Comparison of ENCODE assay signal across 21 cellular contexts in genomic region chr7:64639267-64640001, GRCh38. TPM values are rescaled to one million over a fixed set of nuclear protein-coding genes. Genes with fewer than 3 reads are reported as not detected.
DNase-seq lines count a peak whose midpoint lies in the region; ATAC-seq, FAIRE-seq and TF ChIP-seq lines count a peak whose summit lies in the region.
"Had no signal": no experiment of that assay in that cellular context is flagged by ENCODE, and none has a peak within 500 bp of the region (broad histone marks: within the 10 kb centered on the region; RNA-seq: fewer than 3 reads in every experiment).

No MANE protein-coding gene starts in this region.

- CTCF ChIA-PET in MCF 10A (lab: Yijun Ruan, JAX) (interaction anchor here (0.6 to 2.2 kb wide), 3 partner anchors 9 to 68 kb away, joined by 3 to 10 read pairs (median 3); no protein-coding TSS in a partner anchor), K562 (lab: Yijun Ruan, JAX; ENCODE audit: low intra/inter-chr PET ratio) (no interaction called here)

- H3K27me3 ChIP-seq in breast epithelium (no peaks in the 10 kb centered on the region), Loucy (ENCODE audit: insufficient read depth, low read length, poor library complexity, severe bottlenecking) (no peaks in the 10 kb centered on the region), K562 (ENCODE audit: control insufficient read depth in 2 of 2, insufficient read depth in 2 of 2, low read length in 2 of 2) (no peaks in the 10 kb centered on the region)
- H3K27me3 ChIP-seq: cardiac muscle cell, sigmoid colon had no signal

- no peak overlapping the region for H3K4me2 ChIP-seq in Loucy (ENCODE audit: low read depth, low read length, poor library complexity, severe bottlenecking)
- no peak overlapping the region for H3K4me2 ChIP-seq in K562 (ENCODE audit: insufficient read depth, low read length)

- in situ Hi-C loops in K562 (cut with MboI) (loop anchor here (25.0 kb wide), 1 partner anchor 673 kb away; no protein-coding TSS in a partner anchor), GM13977 (cut with MboI; ENCODE audit: low pct_unique_long_range_greater_than_20kb, low sequenced_read_pairs, unreplicated experiment) (no loop called here)

- H3K36me3 Mint-ChIP-seq in MCF 10A (ENCODE audit: insufficient read depth, unreplicated experiment): no peaks in the 10 kb centered on the region
- H3K36me3 Mint-ChIP-seq in stimulated activated memory B cell treated with anti-CD40 and anti-IgM and Interleukin-4, amounts not matched to agents 10 μg/mL and 1 μg/mL and 100 μg/mL, for 72 hours: no peaks in the 10 kb centered on the region
- H3K36me3 Mint-ChIP-seq: activated naive CD4-positive, alpha-beta T cell treated with anti-CD3 and anti-CD28 coated beads, Interleukin-2, amount 10 ng/mL, durations not matched to agents 7 days and 5 days; type B pancreatic cell had no signal

- BruUV-seq in MCF 10A (replicated peaks; lab: Mats Ljungman, UMichigan): no TSS peak
- BruUV-seq in K562 (replicated peaks; lab: Mats Ljungman, UMichigan): no TSS peak

- H3K4me3 ChIP-seq in breast epithelium (no peak overlapping the region), Loucy (ENCODE audit: low read length, poor library complexity, severe bottlenecking) (no peak overlapping the region), K562 (no peak overlapping the region)
- H3K4me3 ChIP-seq: cardiac muscle cell, lung, sigmoid colon had no signal

- no peak for DNase-seq in breast epithelium (ENCODE audit: low spot score in 2 of 2)
- DNase-seq in MCF 10A (ENCODE audit: unreplicated experiment): no peak
- DNase-seq in K562 (ENCODE audit: extremely low read depth in 1 of 4, low spot score in 3 of 4): peak in 1 of 4 experiments; percentile 6
- no peak for DNase-seq in stimulated activated CD4-positive, alpha-beta T cell treated with anti-CD3 and anti-CD28 coated beads, Interleukin-2, amount 100 ng/mL, for 48 hours
- no peak for DNase-seq in GM13977 (ENCODE audit: low spot score)
- no peak for DNase-seq in C1 segment of cervical spinal cord (lab: John Stamatoyannopoulos, UW)
- DNase-seq: activated naive CD4-positive, alpha-beta T cell treated with anti-CD3 and anti-CD28 coated beads, Interleukin-2, amount 10 ng/mL, durations not matched to agents 7 days and 5 days; head of caudate nucleus; kidney glomerular epithelial cell; NCI-H1092; NCI-H1930; NCI-H345; sigmoid colon had no signal

- H3F3A ChIP-seq in Loucy (ENCODE audit: low read depth): no peaks in the 10 kb centered on the region

- H2AFZ ChIP-seq in Loucy (ENCODE audit: low read length) (no peak overlapping the region), K562 (ENCODE audit: low read depth, low read length) (no peak overlapping the region)

- peak in 2 of 3 donors; percentile 12 to 24 for TF ChIP-seq CTCF in breast epithelium (IDR thresholded peaks at IDR 0.05)
- TF ChIP-seq CTCF in MCF 10A (IDR thresholded peaks at IDR 0.05; ENCODE audit: unreplicated experiment): no peak
- peak; percentile 33; the same call in 1 of the 2 replicates for TF ChIP-seq CTCF in Loucy (conservative IDR thresholded peaks at IDR 0.05; ENCODE audit: low read length)
- peak in 2 of 3 experiments; percentile 31 to 34; a peak in 1 of 6 replicates for TF ChIP-seq CTCF in K562 (IDR thresholded peaks at IDR 0.05 in 2 of 3, conservative IDR thresholded peaks at IDR 0.05 in 1 of 3; ENCODE audit: insufficient read depth in 2 of 3, low read depth in 1 of 3, low read length in 3 of 3)
- TF ChIP-seq CTCF in GM13977 (IDR thresholded peaks at IDR 0.05; ENCODE audit: extremely low read depth, insufficient read depth, missing control alignments): no peak

- no peaks in the 10 kb centered on the region for H3K79me2 ChIP-seq in Loucy (ENCODE audit: insufficient read depth, low read length)
- no peaks in the 10 kb centered on the region for H3K79me2 ChIP-seq in K562 (ENCODE audit: control insufficient read depth, insufficient read depth, low read length)

- TF ChIP-seq POLR2A in breast epithelium (IDR thresholded peaks at IDR 0.05): no peak
- TF ChIP-seq POLR2A in K562 (conservative IDR thresholded peaks at IDR 0.05): no peak

- POLR2A ChIA-PET in MCF 10A (lab: Yijun Ruan, JAX): interaction anchor here (0.6 kb wide), 1 partner anchor 1287 kb away, joined by 3 read pairs; no protein-coding TSS in a partner anchor
- POLR2A ChIA-PET in K562 (lab: Yijun Ruan, JAX): no interaction called here

- H3K27me3 Mint-ChIP-seq in MCF 10A (ENCODE audit: insufficient read depth, unreplicated experiment): no peaks in the 10 kb centered on the region
- no peaks in the 10 kb centered on the region for H3K27me3 Mint-ChIP-seq in stimulated activated memory B cell treated with anti-CD40 and anti-IgM and Interleukin-4, amounts not matched to agents 10 μg/mL and 1 μg/mL and 100 μg/mL, for 72 hours
- H3K27me3 Mint-ChIP-seq: activated naive CD4-positive, alpha-beta T cell treated with anti-CD3 and anti-CD28 coated beads, Interleukin-2, amount 10 ng/mL, durations not matched to agents 7 days and 5 days; progenitor cell of endocrine pancreas; type B pancreatic cell had no signal

- H3K9me1 ChIP-seq in K562 (ENCODE audit: control insufficient read depth, insufficient read depth, low read length): no peaks in the 10 kb centered on the region

- H4K20me1 ChIP-seq in Loucy (ENCODE audit: insufficient read depth, low read length, poor library complexity, severe bottlenecking) (no peaks in the 10 kb centered on the region), K562 (replicated peaks; ENCODE audit: control insufficient read depth, insufficient read depth, low read length) (no peaks in the 10 kb centered on the region)

- H3K36me3 ChIP-seq in breast epithelium (no peaks in the 10 kb centered on the region), Loucy (ENCODE audit: insufficient read depth, low read length) (no peaks in the 10 kb centered on the region), K562 (ENCODE audit: control insufficient read depth, insufficient read depth, low read length) (no peaks in the 10 kb centered on the region)
- H3K36me3 ChIP-seq: cardiac muscle cell, sigmoid colon had no signal

- H3K4me1 Mint-ChIP-seq in MCF 10A (ENCODE audit: insufficient read depth, unreplicated experiment): no peaks in the 10 kb centered on the region
- no peaks in the 10 kb centered on the region for H3K4me1 Mint-ChIP-seq in stimulated activated memory B cell treated with anti-CD40 and anti-IgM and Interleukin-4, amounts not matched to agents 10 μg/mL and 1 μg/mL and 100 μg/mL, for 72 hours
- H3K4me1 Mint-ChIP-seq: activated naive CD4-positive, alpha-beta T cell treated with anti-CD3 and anti-CD28 coated beads, Interleukin-2, amount 10 ng/mL, durations not matched to agents 7 days and 5 days had no signal

- H3K9ac ChIP-seq in Loucy (ENCODE audit: low read depth, low read length, poor library complexity, severe bottlenecking) (no peak overlapping the region), K562 (ENCODE audit: insufficient read depth in 1 of 2, low read depth in 2 of 2, low read length in 2 of 2) (no peak overlapping the region)

- H3K9me3 ChIP-seq in breast epithelium (no peaks in the 10 kb centered on the region), Loucy (ENCODE audit: insufficient read depth, low read depth, low read length) (no peaks in the 10 kb centered on the region), K562 (replicated peaks; ENCODE audit: control insufficient read depth, insufficient read depth, low read depth, low read length) (peaks cover 8% of the 10 kb centered on the region; the same call in 1 of the 2 replicates)
- H3K9me3 ChIP-seq: sigmoid colon had no signal

- H3K4me3 Mint-ChIP-seq in MCF 10A (ENCODE audit: unreplicated experiment): no peak overlapping the region
- no peak overlapping the region for H3K4me3 Mint-ChIP-seq in stimulated activated memory B cell treated with anti-CD40 and anti-IgM and Interleukin-4, amounts not matched to agents 10 μg/mL and 1 μg/mL and 100 μg/mL, for 72 hours
- H3K4me3 Mint-ChIP-seq: activated naive CD4-positive, alpha-beta T cell treated with anti-CD3 and anti-CD28 coated beads, Interleukin-2, amount 10 ng/mL, durations not matched to agents 7 days and 5 days; type B pancreatic cell had no signal

- 6% methylated on average over 2 of the region's 2 CpGs for WGBS in K562 (ENCODE audit: insufficient coverage, low coverage, missing lambda C conversion rate)

- peak overlapping the region; percentile 85 to 93 for H3K27ac ChIP-seq in breast epithelium
- no peak overlapping the region for H3K27ac ChIP-seq in K562 (ENCODE audit: extremely low read depth, low read depth, low read length)
- H3K27ac ChIP-seq: cardiac muscle cell, sigmoid colon had no signal

- peak in 1 of 2 experiments; percentile 41; a peak in 2 of 4 replicates for TF ChIP-seq RAD21 in K562 (CRISPR knock-in tag; conservative IDR thresholded peaks at IDR 0.05 in 1 of 2, IDR thresholded peaks at IDR 0.05 in 1 of 2)

- intact Hi-C loops in breast epithelium (cut with DNase I; ENCODE audit: low total_unique reads) (no loop called here), MCF 10A (cut with micrococcal nuclease) (no loop called here), K562 (cut with micrococcal nuclease) (loop anchor here (5.0 kb wide), 3 partner anchors 158 to 308 kb away; no protein-coding TSS in a partner anchor)

- H3K27ac Mint-ChIP-seq in MCF 10A (ENCODE audit: low read depth, unreplicated experiment): no peak overlapping the region
- peak overlapping the region; percentile 2 for H3K27ac Mint-ChIP-seq in stimulated activated memory B cell treated with anti-CD40 and anti-IgM and Interleukin-4, amounts not matched to agents 10 μg/mL and 1 μg/mL and 100 μg/mL, for 72 hours
- H3K27ac Mint-ChIP-seq: activated naive CD4-positive, alpha-beta T cell treated with anti-CD3 and anti-CD28 coated beads, Interleukin-2, amount 10 ng/mL, durations not matched to agents 7 days and 5 days; progenitor cell of endocrine pancreas; type B pancreatic cell had no signal

- peaks cover 41% of the 10 kb centered on the region for H3K9me3 Mint-ChIP-seq in MCF 10A (ENCODE audit: unreplicated experiment)
- peaks cover 4% of the 10 kb centered on the region for H3K9me3 Mint-ChIP-seq in stimulated activated memory B cell treated with anti-CD40 and anti-IgM and Interleukin-4, amounts not matched to agents 10 μg/mL and 1 μg/mL and 100 μg/mL, for 72 hours

- no peak for TF ChIP-seq EP300 in K562 (IDR thresholded peaks at IDR 0.05; ENCODE audit: low read length)

- ATAC-seq in K562: peak; percentile 70
- ATAC-seq in stimulated activated memory B cell treated with anti-CD40 and anti-IgM and Interleukin-4, amounts not matched to agents 10 μg/mL and 1 μg/mL and 100 μg/mL, for 72 hours: peak; percentile 32

- FAIRE-seq in K562 (lab: Jason Lieb, UNC): no peak
- FAIRE-seq: endometrium, H54 had no signal

- peaks cover 0 to 8% of the 10 kb centered on the region in 2 donors for H3K4me1 ChIP-seq in breast epithelium
- H3K4me1 ChIP-seq in Loucy (ENCODE audit: insufficient read depth, low read length, poor library complexity, severe bottlenecking): no peaks in the 10 kb centered on the region
- no peaks in the 10 kb centered on the region for H3K4me1 ChIP-seq in K562 (replicated peaks in 1 of 2; ENCODE audit: control insufficient read depth in 2 of 2, insufficient read depth in 2 of 2, low read length in 2 of 2)
- H3K4me1 ChIP-seq: sigmoid colon had no signal

- H3K9me2 ChIP-seq in Loucy (replicated peaks; ENCODE audit: low read depth, low read length): no peaks in the 10 kb centered on the region

RNA-seq across cellular contexts. Expression of gene ZNF107, which starts 26.5 kb away (rescaled TPM):
- total RNA-seq in breast epithelium (10 to 100 TPM in 2 of 3 donors, 1 to 10 TPM in 1; 3.7 to 72.7 (median 33.1) TPM), MCF 10A (2022) (4.6 and 5.0 TPM in 2 replicates), K562 (2014; rRNA removed) (5.3 and 7.1 TPM in 2 replicates), K562 (2014; rRNA removed; fragmentation: Illumina TruSeq; extraction: Trizol) (13.2 and 14.5 TPM in 2 replicates), K562 (2015; rRNA removed; fragmentation: Illumina TruSeq; extraction: Trizol) (14.1 and 14.2 TPM in 2 replicates), K562 (2021) (7.7 and 7.9 TPM in 2 replicates)
- total RNA-seq in K562 (2011; cell fraction: chromatin; rRNA removed; ENCODE audit: low replicate concordance): 13.9 and 28.5 TPM in 2 replicates
- 6.3 and 10.4 TPM in 2 replicates for total RNA-seq in K562 (2011; cell fraction: nucleolus; rRNA removed)
- total RNA-seq in K562 (2011; cell fraction: nucleoplasm; rRNA removed): 14.0 and 20.2 TPM in 2 replicates
- polyA plus RNA-seq in K562 (2011; rRNA removed) (5.7 and 6.7 TPM in 2 replicates), K562 (2014; fragmentation: Illumina TruSeq; extraction: Trizol) (9.8 and 13.1 TPM in 2 replicates), K562 (2014; fragmentation: Nextera tagmentation; extraction: Ambion mirVana) (1 to 10 TPM; 2.4 to 4.5 TPM), K562 (2014; rRNA removed) (8.9 and 9.3 TPM in 2 replicates)
- 2.7 and 3.2 TPM in 2 replicates for polyA plus RNA-seq in K562 (2011; cell fraction: cytosol; rRNA removed)
- polyA plus RNA-seq in K562 (2011; cell fraction: nucleus; rRNA removed): 6.6 and 8.4 TPM in 2 replicates
- 4.3 and 5.9 TPM in 2 replicates for polyA plus RNA-seq in K562 (2012)
- polyA minus RNA-seq in K562 (2011; rRNA and poly(A)+ RNA removed): 10.5 and 12.3 TPM in 2 replicates
- 2.3 and 6.4 TPM in 2 replicates for polyA minus RNA-seq in K562 (2011; cell fraction: cytosol; rRNA and poly(A)+ RNA removed)
- polyA minus RNA-seq in K562 (2011; cell fraction: nucleus; rRNA and poly(A)+ RNA removed): 7.1 and 8.9 TPM in 2 replicates

Comparison
In these comparisons a context has a peak if more than half of its experiments do, and no peak if none do; other contexts are left out.
1. CTCF ChIP-seq: peak in breast epithelium (2 of 3), Loucy (single experiment) and K562 (2 of 3); none in MCF 10A (single experiment) and GM13977 (single experiment).